Comparison of ENCODE assay signal across 18 cellular contexts in genomic region chr11:15779518-15779917, GRCh38.
DNase-seq lines count a peak whose midpoint lies in the region; TF ChIP-seq lines count a peak whose summit lies in the region.
"Had no signal": no experiment of that assay in that cellular context is flagged by ENCODE, and none has a peak within 500 bp of the region (broad histone marks: within the 10 kb centered on the region; RNA-seq: fewer than 3 reads in every experiment).

No MANE protein-coding gene starts in this region.

- no peak overlapping the region for H2AFZ ChIP-seq in osteoblast (ENCODE audit: low read length)
- H2AFZ ChIP-seq: GM23338 had no signal

- H4K20me1 ChIP-seq in osteoblast (ENCODE audit: insufficient read depth, low read length): no peaks in the 10 kb centered on the region

- H3K9me3 ChIP-seq in left ventricle myocardium inferior (replicated peaks) (no peaks in the 10 kb centered on the region), osteoblast (ENCODE audit: low read depth, low read length) (no peaks in the 10 kb centered on the region), Peyer's patch (no peaks in the 10 kb centered on the region)
- H3K9me3 ChIP-seq: A549, Caco-2 had no signal

- H3K27me3 ChIP-seq in left ventricle myocardium inferior (ENCODE audit: low read depth) (no peaks in the 10 kb centered on the region), osteoblast (ENCODE audit: insufficient read depth, low read length) (peaks cover 3% of the 10 kb centered on the region), Peyer's patch (no peaks in the 10 kb centered on the region)

- peak overlapping the region; percentile 27 for H3K27ac ChIP-seq in left ventricle myocardium inferior (replicated peaks)
- H3K27ac ChIP-seq in osteoblast (ENCODE audit: low read depth, low read length): no peak overlapping the region
- H3K27ac ChIP-seq in Peyer's patch: no peak overlapping the region
- H3K27ac ChIP-seq: 22Rv1, A549, C4-2B had no signal

- intact Hi-C loops in left ventricle myocardium inferior (cut with micrococcal nuclease) (no loop called here), cardiac septum (cut with DNase I) (no loop called here), head of caudate nucleus (cut with DNase I) (no loop called here)
- intact Hi-C loops in activated T-helper 2 cell treated with anti-CD3 and anti-CD28 coated beads, Interferon-gamma antibody, Interleukin-2, Interleukin-4, amounts not matched to agents 10 μg/mL and 5 μg/mL and 100 μg/mL, durations not matched to agents 14 hours and 24 hours and 36 hours (cut with micrococcal nuclease): no loop called here

- H3K79me2 ChIP-seq in osteoblast (ENCODE audit: insufficient read depth, low read length): no peaks in the 10 kb centered on the region

- H3K4me1 ChIP-seq in left ventricle myocardium inferior (peaks cover 4% of the 10 kb centered on the region), osteoblast (ENCODE audit: insufficient read depth, low read length) (no peaks in the 10 kb centered on the region), Peyer's patch (no peaks in the 10 kb centered on the region)
- H3K4me1 ChIP-seq: A549, Caco-2 had no signal

- no peak overlapping the region for H3K27ac Mint-ChIP-seq in activated T-helper 2 cell treated with anti-CD3 and anti-CD28 coated beads, Interferon-gamma antibody, Interleukin-2, Interleukin-4, amounts not matched to agents 10 μg/mL and 5 μg/mL and 100 μg/mL, durations not matched to agents 14 hours and 24 hours and 36 hours
- H3K27ac Mint-ChIP-seq: CD4-positive, alpha-beta T cell; GM23338; IgD-negative memory B cell had no signal

- DNase-seq in left ventricle myocardium inferior: no peak
- DNase-seq in cardiac septum (ENCODE audit: low spot score): no peak
- DNase-seq in astrocyte of the hippocampus (ENCODE audit: low read depth, low spot score): peak; percentile 58
- DNase-seq in osteoblast (ENCODE audit: insufficient read length, low spot score, missing footprints): peak; percentile 71
- DNase-seq in head of caudate nucleus: no peak
- no peak for DNase-seq in activated T-helper 2 cell treated with anti-CD3 and anti-CD28 coated beads, Interferon-gamma antibody, Interleukin-2, Interleukin-4, amounts not matched to agents 10 μg/mL and 5 μg/mL and 100 μg/mL, durations not matched to agents 14 hours and 24 hours and 36 hours (ENCODE audit: low spot score)
- no peak for DNase-seq in Peyer's patch
- DNase-seq: AML-193; Caco-2; CD4-positive, alpha-beta T cell; GF-D8; HCEC 1CT had no signal

- H3K4me3 Mint-ChIP-seq in activated T-helper 2 cell treated with anti-CD3 and anti-CD28 coated beads, Interferon-gamma antibody, Interleukin-2, Interleukin-4, amounts not matched to agents 10 μg/mL and 5 μg/mL and 100 μg/mL, durations not matched to agents 14 hours and 24 hours and 36 hours (ENCODE audit: low read depth): no peak overlapping the region
- H3K4me3 Mint-ChIP-seq: CD4-positive, alpha-beta T cell; GM23338; IgD-negative memory B cell had no signal

- H3K4me3 ChIP-seq in left ventricle myocardium inferior (no peak overlapping the region), osteoblast (ENCODE audit: insufficient read depth, low read length) (no peak overlapping the region), Peyer's patch (no peak overlapping the region)
- H3K4me3 ChIP-seq: A549, GM12878, GM23338 had no signal

- H3K27me3 Mint-ChIP-seq in activated T-helper 2 cell treated with anti-CD3 and anti-CD28 coated beads, Interferon-gamma antibody, Interleukin-2, Interleukin-4, amounts not matched to agents 10 μg/mL and 5 μg/mL and 100 μg/mL, durations not matched to agents 14 hours and 24 hours and 36 hours (ENCODE audit: low read depth): no peaks in the 10 kb centered on the region
- H3K27me3 Mint-ChIP-seq: CD4-positive, alpha-beta T cell had no signal

- TF ChIP-seq CTCF in left ventricle myocardium inferior (IDR thresholded peaks at IDR 0.05; ENCODE audit: borderline replicate concordance) (no peak), osteoblast (IDR thresholded peaks at IDR 0.05; ENCODE audit: extremely low read depth, low read depth, low read length) (no peak), Peyer's patch (IDR thresholded peaks at IDR 0.05) (no peak)

- H3K36me3 ChIP-seq in left ventricle myocardium inferior (no peaks in the 10 kb centered on the region), osteoblast (ENCODE audit: insufficient read depth, low read length) (no peaks in the 10 kb centered on the region), Peyer's patch (no peaks in the 10 kb centered on the region)

- peaks cover 2% of the 10 kb centered on the region for H3K4me1 Mint-ChIP-seq in activated T-helper 2 cell treated with anti-CD3 and anti-CD28 coated beads, Interferon-gamma antibody, Interleukin-2, Interleukin-4, amounts not matched to agents 10 μg/mL and 5 μg/mL and 100 μg/mL, durations not matched to agents 14 hours and 24 hours and 36 hours (ENCODE audit: low read depth)
- H3K4me1 Mint-ChIP-seq: IgD-negative memory B cell had no signal

- no peaks in the 10 kb centered on the region for H3K9me3 Mint-ChIP-seq in activated T-helper 2 cell treated with anti-CD3 and anti-CD28 coated beads, Interferon-gamma antibody, Interleukin-2, Interleukin-4, amounts not matched to agents 10 μg/mL and 5 μg/mL and 100 μg/mL, durations not matched to agents 14 hours and 24 hours and 36 hours
- H3K9me3 Mint-ChIP-seq: GM23338, IgD-negative memory B cell had no signal

- H3K4me2 ChIP-seq in osteoblast (ENCODE audit: insufficient read depth, low read length): no peak overlapping the region
- H3K4me2 ChIP-seq: A549, GM23338 had no signal

- H3K36me3 Mint-ChIP-seq in activated T-helper 2 cell treated with anti-CD3 and anti-CD28 coated beads, Interferon-gamma antibody, Interleukin-2, Interleukin-4, amounts not matched to agents 10 μg/mL and 5 μg/mL and 100 μg/mL, durations not matched to agents 14 hours and 24 hours and 36 hours (ENCODE audit: low read depth): no peaks in the 10 kb centered on the region
- H3K36me3 Mint-ChIP-seq: IgD-negative memory B cell had no signal

- no peak for TF ChIP-seq POLR2A in Peyer's patch (IDR thresholded peaks at IDR 0.05)

Comparison
In these comparisons a context has a peak if more than half of its experiments do, and no peak if none do; other contexts are left out.
1. DNase-seq: peak in astrocyte of the hippocampus (single experiment) and osteoblast (single experiment); none in left ventricle myocardium inferior (single experiment), cardiac septum (single experiment), head of caudate nucleus (0 of 42), activated T-helper 2 cell treated with anti-CD3 and anti-CD28 coated beads, Interferon-gamma antibody, Interleukin-2, Interleukin-4, amounts not matched to agents 10 μg/mL and 5 μg/mL and 100 μg/mL, durations not matched to agents 14 hours and 24 hours and 36 hours (single experiment) and Peyer's patch (0 of 3).